Comparison of ENCODE assay signal across 31 cellular contexts in the genomic region with DNA sequence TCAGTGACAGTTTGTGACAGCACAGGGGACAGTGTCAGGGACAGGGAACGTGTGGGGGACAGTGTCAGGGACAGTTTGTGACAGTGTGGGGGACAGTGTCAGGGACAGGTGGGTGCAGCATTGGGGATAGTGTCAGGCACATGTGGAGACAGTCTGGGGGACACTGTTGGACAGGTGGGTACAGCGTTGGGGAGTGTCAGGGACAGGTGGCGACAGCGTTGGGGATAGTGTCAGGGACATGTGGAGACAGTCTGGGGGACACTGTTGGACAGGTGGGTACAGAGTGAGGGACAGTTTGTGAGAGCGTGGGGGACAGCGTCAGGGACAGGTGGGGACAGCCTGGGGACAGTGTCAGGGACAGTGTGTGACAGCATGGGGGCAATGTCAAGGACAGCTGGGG.
"Had no signal": no experiment of that assay in that cellular context is flagged by ENCODE, and none has a peak within 500 bp of the region (broad histone marks: within the 10 kb centered on the region; RNA-seq: fewer than 3 reads in every experiment).

No MANE protein-coding gene starts in this region.

- FAIRE-seq: astrocyte, keratinocyte, small intestine had no signal

- H3K4me1 ChIP-seq: neural progenitor cell, parathyroid adenoma, psoas muscle had no signal

- H3K79me2 ChIP-seq: parathyroid adenoma had no signal

- H3K36me3 ChIP-seq: brain microvascular endothelial cell, gastroesophageal sphincter, neural progenitor cell, sigmoid colon, thoracic aorta, WERI-Rb-1 had no signal

- H3K9ac ChIP-seq: neural progenitor cell, parathyroid adenoma had no signal

- H3K4me2 ChIP-seq: neural progenitor cell had no signal

- H3K36me3 Mint-ChIP-seq: naive thymus-derived CD8-positive, alpha-beta T cell; neural progenitor cell; type B pancreatic cell had no signal

- H3K4me3 ChIP-seq: gastroesophageal sphincter, neural progenitor cell, psoas muscle, sigmoid colon, thoracic aorta had no signal

- H3K4me1 Mint-ChIP-seq: activated CD4-positive, alpha-beta memory T cell treated with anti-CD3 and anti-CD28 coated beads, Interleukin-2, amount 10 ng/mL, durations not matched to agents 7 days and 5 days; activated CD4-positive, alpha-beta T cell treated with anti-CD3 and anti-CD28 coated beads, Interleukin-2, amount 10 ng/mL, durations not matched to agents 7 days and 5 days; mesothelial cell of epicardium; naive thymus-derived CD8-positive, alpha-beta T cell; neural progenitor cell; T-helper 17 cell had no signal

- H3K27ac ChIP-seq: brain microvascular endothelial cell, gastroesophageal sphincter, neural progenitor cell, parathyroid adenoma, psoas muscle, sigmoid colon, thoracic aorta, WERI-Rb-1 had no signal

- DNase-seq: activated CD4-positive, alpha-beta memory T cell treated with anti-CD3 and anti-CD28 coated beads, Interleukin-2, amount 10 ng/mL, durations not matched to agents 7 days and 5 days; activated CD4-positive, alpha-beta T cell treated with anti-CD3 and anti-CD28 coated beads, Interleukin-2, amount 10 ng/mL, durations not matched to agents 7 days and 5 days; activated effector memory CD4-positive, alpha-beta T cell treated with Interleukin-2 at 50 U/mL for 16 hours; activated naive CD4-positive, alpha-beta T cell treated with Interleukin-2 at 50 U/mL for 16 hours; amniotic stem cell; brain microvascular endothelial cell; cortex of kidney; effector memory CD8-positive, alpha-beta T cell; erythroblast; head of caudate nucleus; hippocampal formation; left colon; occipital lobe; psoas muscle; sigmoid colon; small intestine; stimulated activated CD4-positive, alpha-beta T cell treated with anti-CD3 and anti-CD28 coated beads, Interleukin-15, amount 100 ng/mL, for 24 hours; stimulated activated CD4-positive, alpha-beta T cell treated with anti-CD3 and anti-CD28 coated beads, Interleukin-2, amount 100 ng/mL, for 24 hours; stimulated activated naive CD4-positive, alpha-beta T cell; T-helper 17 cell; T1000; WERI-Rb-1 had no signal

- H3K27me3 ChIP-seq: brain microvascular endothelial cell, gastroesophageal sphincter, neural progenitor cell, sigmoid colon had no signal

- ATAC-seq: effector memory CD8-positive, alpha-beta T cell; gastroesophageal sphincter; left colon; naive thymus-derived CD8-positive, alpha-beta T cell; psoas muscle; T-helper 17 cell had no signal

- H3K27ac Mint-ChIP-seq: activated CD4-positive, alpha-beta memory T cell treated with anti-CD3 and anti-CD28 coated beads, Interleukin-2, amount 10 ng/mL, durations not matched to agents 7 days and 5 days; activated CD4-positive, alpha-beta T cell treated with anti-CD3 and anti-CD28 coated beads, Interleukin-2, amount 10 ng/mL, durations not matched to agents 7 days and 5 days; effector memory CD8-positive, alpha-beta T cell; mesothelial cell of epicardium; naive thymus-derived CD8-positive, alpha-beta T cell; neural progenitor cell; T-helper 17 cell; type B pancreatic cell had no signal

- H2AFZ ChIP-seq: neural progenitor cell, parathyroid adenoma had no signal

- H3K9me3 ChIP-seq: gastroesophageal sphincter, psoas muscle, sigmoid colon, thoracic aorta had no signal

- H3K4me3 Mint-ChIP-seq: activated CD4-positive, alpha-beta memory T cell treated with anti-CD3 and anti-CD28 coated beads, Interleukin-2, amount 10 ng/mL, durations not matched to agents 7 days and 5 days; activated CD4-positive, alpha-beta T cell treated with anti-CD3 and anti-CD28 coated beads, Interleukin-2, amount 10 ng/mL, durations not matched to agents 7 days and 5 days; effector memory CD8-positive, alpha-beta T cell; mesothelial cell of epicardium; naive thymus-derived CD8-positive, alpha-beta T cell; neural progenitor cell; T-helper 17 cell; type B pancreatic cell had no signal

- H3K9me3 Mint-ChIP-seq: activated CD4-positive, alpha-beta memory T cell treated with anti-CD3 and anti-CD28 coated beads, Interleukin-2, amount 10 ng/mL, durations not matched to agents 7 days and 5 days; activated CD4-positive, alpha-beta T cell treated with anti-CD3 and anti-CD28 coated beads, Interleukin-2, amount 10 ng/mL, durations not matched to agents 7 days and 5 days; effector memory CD8-positive, alpha-beta T cell; naive thymus-derived CD8-positive, alpha-beta T cell; type B pancreatic cell had no signal
